Comparison of ENCODE assay signal across 1 cellular context in the genomic region with DNA sequence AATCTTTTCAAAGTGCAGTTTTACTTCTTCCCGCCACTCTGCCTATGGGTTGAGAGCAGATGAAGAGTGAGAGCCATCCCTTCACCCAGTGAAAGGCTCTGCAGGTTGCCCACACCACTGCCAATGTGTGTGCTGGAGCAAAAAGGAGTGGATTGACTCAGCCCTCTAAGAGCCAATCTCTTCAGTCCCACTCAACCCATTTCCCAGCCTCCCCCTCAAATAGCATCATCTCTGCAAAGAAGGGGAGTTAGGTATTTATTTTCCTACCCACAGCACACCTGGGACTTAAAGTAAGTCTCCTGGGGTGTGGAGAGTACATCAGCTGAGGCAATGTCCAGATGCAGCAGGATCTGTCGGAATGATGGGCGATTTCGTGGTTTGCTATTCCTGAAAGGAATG.
TF ChIP-seq lines count a peak whose summit lies in the region.

No MANE protein-coding gene starts in this region.

TF ChIP-seq in SK-N-SH treated with all-trans-retinoic acid at 6 μM for 48 hours, 23 proteins besides CTCF, POLR2A, EP300 and RAD21 (continued from another document):
- TF ChIP-seq, protein P1, sequence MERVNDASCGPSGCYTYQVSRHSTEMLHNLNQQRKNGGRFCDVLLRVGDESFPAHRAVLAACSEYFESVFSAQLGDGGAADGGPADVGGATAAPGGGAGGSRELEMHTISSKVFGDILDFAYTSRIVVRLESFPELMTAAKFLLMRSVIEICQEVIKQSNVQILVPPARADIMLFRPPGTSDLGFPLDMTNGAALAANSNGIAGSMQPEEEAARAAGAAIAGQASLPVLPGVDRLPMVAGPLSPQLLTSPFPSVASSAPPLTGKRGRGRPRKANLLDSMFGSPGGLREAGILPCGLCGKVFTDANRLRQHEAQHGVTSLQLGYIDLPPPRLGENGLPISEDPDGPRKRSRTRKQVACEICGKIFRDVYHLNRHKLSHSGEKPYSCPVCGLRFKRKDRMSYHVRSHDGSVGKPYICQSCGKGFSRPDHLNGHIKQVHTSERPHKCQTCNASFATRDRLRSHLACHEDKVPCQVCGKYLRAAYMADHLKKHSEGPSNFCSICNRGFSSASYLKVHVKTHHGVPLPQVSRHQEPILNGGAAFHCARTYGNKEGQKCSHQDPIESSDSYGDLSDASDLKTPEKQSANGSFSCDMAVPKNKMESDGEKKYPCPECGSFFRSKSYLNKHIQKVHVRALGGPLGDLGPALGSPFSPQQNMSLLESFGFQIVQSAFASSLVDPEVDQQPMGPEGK (CRISPR knock-in tag; IDR thresholded peaks at IDR 0.05; ENCODE audit: borderline replicate concordance), result no peak
- TF ChIP-seq ZFP30 (CRISPR knock-in tag; IDR thresholded peaks at IDR 0.05) (no peak), OSR1 (CRISPR knock-in tag; IDR thresholded peaks at IDR 0.05) (no peak), TOX (CRISPR knock-in tag; IDR thresholded peaks at IDR 0.05; ENCODE audit: borderline replicate concordance) (no peak), TCF4 (CRISPR knock-in tag; IDR thresholded peaks at IDR 0.05; ENCODE audit: borderline replicate concordance) (no peak), GLIS3 (CRISPR knock-in tag; IDR thresholded peaks at IDR 0.05) (no peak), BACH2 (CRISPR knock-in tag; IDR thresholded peaks at IDR 0.05; ENCODE audit: borderline replicate concordance) (no peak), SNAI2 (CRISPR knock-in tag; IDR thresholded peaks at IDR 0.05) (no peak)
- TF ChIP-seq, protein P2, sequence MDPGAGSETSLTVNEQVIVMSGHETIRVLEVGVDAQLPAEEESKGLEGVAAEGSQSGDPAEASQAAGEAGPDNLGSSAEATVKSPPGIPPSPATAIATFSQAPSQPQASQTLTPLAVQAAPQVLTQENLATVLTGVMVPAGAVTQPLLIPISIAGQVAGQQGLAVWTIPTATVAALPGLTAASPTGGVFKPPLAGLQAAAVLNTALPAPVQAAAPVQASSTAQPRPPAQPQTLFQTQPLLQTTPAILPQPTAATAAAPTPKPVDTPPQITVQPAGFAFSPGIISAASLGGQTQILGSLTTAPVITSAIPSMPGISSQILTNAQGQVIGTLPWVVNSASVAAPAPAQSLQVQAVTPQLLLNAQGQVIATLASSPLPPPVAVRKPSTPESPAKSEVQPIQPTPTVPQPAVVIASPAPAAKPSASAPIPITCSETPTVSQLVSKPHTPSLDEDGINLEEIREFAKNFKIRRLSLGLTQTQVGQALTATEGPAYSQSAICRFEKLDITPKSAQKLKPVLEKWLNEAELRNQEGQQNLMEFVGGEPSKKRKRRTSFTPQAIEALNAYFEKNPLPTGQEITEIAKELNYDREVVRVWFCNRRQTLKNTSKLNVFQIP (CRISPR knock-in tag; IDR thresholded peaks at IDR 0.05; ENCODE audit: borderline replicate concordance, low read depth), result no peak
